Comparison of ENCODE assay signal across 22 cellular contexts in genomic region chr4:87326460-87326859, GRCh38.
"Had no signal": no experiment of that assay in that cellular context is flagged by ENCODE, and none has a peak within 500 bp of the region (broad histone marks: within the 10 kb centered on the region; RNA-seq: fewer than 3 reads in every experiment).

No MANE protein-coding gene starts in this region.

- H3K4me1 ChIP-seq: adrenal gland, ascending aorta, colonic mucosa, esophagus muscularis mucosa, left ventricle myocardium inferior, stomach, suprapubic skin, tibial nerve had no signal

- H3K27me3 ChIP-seq: adrenal gland, ascending aorta, colonic mucosa, dorsolateral prefrontal cortex, esophagus muscularis mucosa, stomach, suprapubic skin, tibial nerve had no signal

- ATAC-seq: activated CD8-positive, alpha-beta T cell treated with anti-CD3 and anti-CD28 coated beads, Interleukin-2, amount 10 ng/mL, durations not matched to agents 7 days and 5 days; effector memory CD8-positive, alpha-beta T cell; naive thymus-derived CD4-positive, alpha-beta T cell; sciatic nerve; stimulated activated memory B cell treated with anti-CD40 and anti-IgM and Interleukin-4, amounts not matched to agents 10 μg/mL and 1 μg/mL and 100 μg/mL, for 72 hours had no signal

- DNase-seq: activated CD4-positive, alpha-beta T cell treated with anti-CD3 and anti-CD28 coated beads for 1 hour; activated CD4-positive, alpha-beta T cell treated with anti-CD3 and anti-CD28 coated beads, Interleukin-2, amount 50 U/mL, for 1 hour; activated CD8-positive, alpha-beta T cell treated with anti-CD3 and anti-CD28 coated beads, Interleukin-2, amount 10 ng/mL, durations not matched to agents 7 days and 5 days; activated naive CD4-positive, alpha-beta T cell; activated T-cell treated with anti-CD3 and anti-CD28 coated beads, Interleukin-2, amount 50 U/mL, for 1 hour; adrenal gland; colonic mucosa; dorsolateral prefrontal cortex; effector memory CD8-positive, alpha-beta T cell; glutamatergic neuron; hippocampal formation; left ventricle myocardium inferior; naive thymus-derived CD4-positive, alpha-beta T cell; occipital lobe; small intestine; stomach had no signal

- H3K27ac ChIP-seq: adrenal gland, ascending aorta, colonic mucosa, dorsolateral prefrontal cortex, esophagus muscularis mucosa, left ventricle myocardium inferior, stomach, suprapubic skin, tibial nerve had no signal

- H3K9me3 ChIP-seq: ascending aorta, colonic mucosa, suprapubic skin had no signal

- H3K4me3 ChIP-seq: adrenal gland, ascending aorta, colonic mucosa, dorsolateral prefrontal cortex, esophagus muscularis mucosa, left ventricle myocardium inferior, stomach, suprapubic skin, tibial nerve had no signal

- H3K36me3 ChIP-seq: adrenal gland, ascending aorta, colonic mucosa, esophagus muscularis mucosa, left ventricle myocardium inferior, stomach, suprapubic skin, tibial nerve had no signal
